22 cellular contexts compared by ENCODE assay signal in the genomic region with DNA sequence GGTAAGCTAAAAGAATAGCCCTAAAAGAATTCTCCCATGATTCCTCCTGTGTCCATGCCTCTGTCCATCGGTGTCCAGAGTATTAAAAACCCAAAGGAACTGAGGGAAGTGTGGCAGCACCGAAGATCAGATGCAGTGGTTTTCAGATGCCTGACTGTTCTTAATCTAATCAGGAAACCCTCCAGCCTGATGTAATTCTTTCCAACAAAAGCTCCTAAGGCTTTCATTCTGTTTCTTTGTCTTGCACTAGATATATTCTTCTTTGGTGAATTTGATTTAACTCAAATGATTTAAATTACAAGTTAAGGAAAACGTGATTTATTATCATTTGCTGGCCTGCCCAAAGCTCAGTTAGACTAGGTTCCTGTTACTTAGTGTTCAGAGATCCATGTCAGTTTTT.
"Had no signal": no experiment of that assay in that cellular context is flagged by ENCODE, and none has a peak within 500 bp of the region (broad histone marks: within the 10 kb centered on the region; RNA-seq: fewer than 3 reads in every experiment).

No MANE protein-coding gene starts in this region.

- DNase-seq: cortex of kidney; effector memory CD4-positive, alpha-beta T cell; esophagus squamous epithelium; foreskin keratinocyte; immature natural killer cell; kidney; left cardiac atrium; left ventricle myocardium inferior; mesenchymal stem cell; naive thymus-derived CD4-positive, alpha-beta T cell; nephron progenitor cell; occipital lobe; pancreas; right cardiac atrium; small intestine; stimulated activated CD4-positive, alpha-beta T cell treated with anti-CD3 and anti-CD28 coated beads, Interleukin-2, amount 100 ng/mL, for 48 hours; stimulated activated naive CD8-positive, alpha-beta T cell treated with anti-CD3 and anti-CD28 coated beads, Interleukin-15, Interleukin-2, amounts not matched to agents 100 U/mL and 50 U/mL, for 24 hours; thyroid gland; upper lobe of left lung; uterus had no signal

- H3K27ac ChIP-seq: esophagus squamous epithelium, foreskin keratinocyte, left ventricle myocardium inferior, pancreas, suprapubic skin, thyroid gland, upper lobe of left lung, uterus had no signal

- H3K27me3 ChIP-seq: esophagus squamous epithelium, foreskin keratinocyte, pancreas, suprapubic skin, thyroid gland, upper lobe of left lung, uterus had no signal

- H3K27ac Mint-ChIP-seq: immature natural killer cell; naive thymus-derived CD4-positive, alpha-beta T cell; nephron progenitor cell; progenitor cell of endocrine pancreas had no signal

- H3K27me3 Mint-ChIP-seq: naive thymus-derived CD4-positive, alpha-beta T cell; progenitor cell of endocrine pancreas had no signal

- H3K9me3 ChIP-seq: esophagus squamous epithelium, left ventricle myocardium inferior, pancreas, suprapubic skin, thyroid gland, upper lobe of left lung, uterus had no signal

- H3K4me3 Mint-ChIP-seq: immature natural killer cell; naive thymus-derived CD4-positive, alpha-beta T cell; nephron progenitor cell had no signal

- H3K4me1 ChIP-seq: esophagus squamous epithelium, foreskin keratinocyte, pancreas, suprapubic skin, uterus had no signal

- ATAC-seq: foreskin keratinocyte; left cardiac atrium; naive thymus-derived CD4-positive, alpha-beta T cell; pancreas; stimulated activated naive CD8-positive, alpha-beta T cell treated with anti-CD3 and anti-CD28 coated beads, Interleukin-15, Interleukin-2, amounts not matched to agents 100 U/mL and 50 U/mL, for 24 hours had no signal

- H3K4me1 Mint-ChIP-seq: immature natural killer cell; naive thymus-derived CD4-positive, alpha-beta T cell had no signal

- H3K9me3 Mint-ChIP-seq: immature natural killer cell; naive thymus-derived CD4-positive, alpha-beta T cell; nephron progenitor cell had no signal
